Comparison of ENCODE assay signal across 26 cellular contexts in genomic region chr21:32951041-32951440, GRCh38.
"Had no signal": no experiment of that assay in that cellular context is flagged by ENCODE, and none has a peak within 500 bp of the region (broad histone marks: within the 10 kb centered on the region; RNA-seq: fewer than 3 reads in every experiment).

No MANE protein-coding gene starts in this region.

- H3K4me2 ChIP-seq: smooth muscle cell had no signal

- FAIRE-seq: astrocyte, keratinocyte had no signal

- H3K4me1 ChIP-seq: foreskin keratinocyte, heart left ventricle, prostate gland, stomach, tibial artery, upper lobe of right lung had no signal

- H3K4me3 ChIP-seq: coronary artery, dorsolateral prefrontal cortex, heart left ventricle, ovary, prostate gland, smooth muscle cell, stomach, tibial artery, upper lobe of right lung had no signal

- H3K36me3 ChIP-seq: brain microvascular endothelial cell, heart left ventricle, ovary, prostate gland, stomach, tibial artery, upper lobe of right lung had no signal

- DNase-seq: activated CD4-positive, alpha-beta memory T cell treated with anti-CD3 and anti-CD28 coated beads, Interleukin-2, amount 10 ng/mL, durations not matched to agents 7 days and 5 days; activated CD4-positive, alpha-beta T cell treated with anti-CD3 and anti-CD28 coated beads for 1 hour; activated CD4-positive, alpha-beta T cell treated with anti-CD3 and anti-CD28 coated beads, Interleukin-2, amount 10 ng/mL, durations not matched to agents 7 days and 5 days; activated CD8-positive, alpha-beta memory T cell treated with anti-CD3 and anti-CD28 coated beads, Interleukin-2, amount 50 U/mL, for 48 hours; activated gamma-delta T cell; activated naive CD4-positive, alpha-beta T cell treated with anti-CD3 and anti-CD28 coated beads, Interleukin-2, amount 10 ng/mL, durations not matched to agents 7 days and 5 days; activated naive CD8-positive, alpha-beta T cell treated with anti-CD3 and anti-CD28 coated beads, Interleukin-2, amount 10 ng/mL, durations not matched to agents 7 days and 5 days; activated T-cell treated with anti-CD3 and anti-CD28 coated beads, Interleukin-2, amount 50 U/mL, for 24 hours; brain microvascular endothelial cell; dorsolateral prefrontal cortex; foreskin keratinocyte; heart left ventricle; left cardiac atrium; left ventricle myocardium superior; ovary; stimulated activated CD4-positive, alpha-beta T cell treated with anti-CD3 and anti-CD28 coated beads, Interleukin-1b, Interleukin-23, amount 100 ng/mL, for 48 hours; stimulated activated naive B cell treated with anti-CD40 and anti-IgM and Interleukin-4, amounts not matched to agents 10 μg/mL and 1 μg/mL and 100 μg/mL, for 72 hours; stomach; T-helper 9 cell; tibial artery; upper lobe of right lung had no signal

- H3K27ac ChIP-seq: brain microvascular endothelial cell, coronary artery, foreskin keratinocyte, heart left ventricle, ovary, prostate gland, stomach, tibial artery, upper lobe of right lung had no signal

- H3K9me3 ChIP-seq: heart left ventricle, ovary, prostate gland, stomach, tibial artery, upper lobe of right lung had no signal

- H3K27me3 ChIP-seq: ovary had no signal
